In the genomic region with DNA sequence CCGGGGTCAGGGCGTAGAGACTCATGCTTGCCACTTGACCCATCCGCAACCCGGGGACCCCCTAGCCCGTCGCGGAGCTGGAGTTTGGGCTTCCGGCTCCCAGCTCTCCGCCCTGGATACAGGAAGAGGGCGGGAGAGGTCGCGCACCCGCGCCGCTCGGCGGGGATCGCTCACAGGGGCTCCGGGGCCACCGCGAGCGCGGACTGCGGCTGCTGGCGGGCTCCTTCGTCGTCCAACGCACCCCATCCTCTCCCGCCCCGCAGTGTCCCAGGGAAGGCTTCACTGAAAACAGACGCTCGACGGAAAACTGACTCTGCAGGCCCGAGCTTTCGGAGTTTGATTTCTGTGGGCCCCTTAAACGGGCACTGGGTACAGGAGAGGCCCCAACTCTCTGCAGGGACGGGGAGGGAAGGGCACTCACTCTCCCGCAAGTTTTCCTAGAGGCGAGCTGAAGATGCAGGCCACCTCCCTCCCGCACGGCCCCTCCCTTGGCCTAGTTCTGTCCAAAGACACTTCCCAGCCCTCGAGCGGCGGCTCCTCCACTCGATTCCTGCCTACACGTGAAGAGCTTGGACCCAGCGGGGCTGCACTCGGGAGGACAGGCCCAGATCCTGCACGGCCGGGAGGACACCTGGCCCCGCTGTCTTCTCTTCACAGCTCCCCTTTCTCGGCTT, we compare ENCODE assay signal across 13 cellular contexts. TPM values are rescaled to one million over a fixed set of nuclear protein-coding genes. Genes with fewer than 3 reads are reported as not detected.
DNase-seq lines count a peak whose midpoint lies in the region; ATAC-seq, FAIRE-seq and TF ChIP-seq lines count a peak whose summit lies in the region.
"Had no signal": no experiment of that assay in that cellular context is flagged by ENCODE, and none has a peak within 500 bp of the region (broad histone marks: within the 10 kb centered on the region; RNA-seq: fewer than 3 reads in every experiment).

No MANE protein-coding gene starts in this region.

- in situ Hi-C loops in G401 (cut with HindIII; ENCODE audit: low sequenced_read_pairs): no loop called here

- H3K9me3 ChIP-seq in iPS-20b (ENCODE audit: insufficient read depth, low read depth, low read length): no peaks in the 10 kb centered on the region

- peak; percentile 39 for ATAC-seq in activated CD8-positive, alpha-beta memory T cell treated with anti-CD3 and anti-CD28 coated beads, Interleukin-2, amount 10 ng/mL, durations not matched to agents 7 days and 5 days
- ATAC-seq in stimulated activated effector memory CD8-positive, alpha-beta T cell treated with anti-CD3 and anti-CD28 coated beads, Interleukin-12 subunit alpha, Interleukin-12 subunit beta, amount 100 ng/mL, for 72 hours: peak; percentile 3
- no peak for ATAC-seq in HG02884 (IDR thresholded peaks at IDR 0.05; ENCODE audit: unreplicated experiment)

- peaks cover 53% of the 10 kb centered on the region for H3K4me1 Mint-ChIP-seq in activated T-cell treated with anti-CD3 and anti-CD28 coated beads, Interleukin-2, amount 50 U/mL, for 24 hours (ENCODE audit: low read depth)
- H3K4me1 Mint-ChIP-seq in activated CD8-positive, alpha-beta memory T cell treated with anti-CD3 and anti-CD28 coated beads, Interleukin-2, amount 10 ng/mL, durations not matched to agents 7 days and 5 days: peaks cover 38% of the 10 kb centered on the region
- peaks cover 34% of the 10 kb centered on the region for H3K4me1 Mint-ChIP-seq in stimulated activated effector memory CD8-positive, alpha-beta T cell treated with anti-CD3 and anti-CD28 coated beads, Interleukin-12 subunit alpha, Interleukin-12 subunit beta, amount 100 ng/mL, for 72 hours

- FAIRE-seq in D721Med (lab: Jason Lieb, UNC): no peak

- H3K4me1 ChIP-seq in iPS-20b (ENCODE audit: insufficient read depth, low read length): peaks cover 37% of the 10 kb centered on the region

- DNase-seq in activated T-cell treated with anti-CD3 and anti-CD28 coated beads, Interleukin-2, amount 50 U/mL, for 24 hours: peak; percentile 42
- no peak for DNase-seq in activated T-cell treated with anti-CD3 and anti-CD28 coated beads, Interleukin-2, amount 50 U/mL, for 1 hour
- no peak for DNase-seq in activated CD8-positive, alpha-beta memory T cell treated with anti-CD3 and anti-CD28 coated beads, Interleukin-2, amount 10 ng/mL, durations not matched to agents 7 days and 5 days
- peak in 1 of 2 donors; percentile 51 for DNase-seq in stimulated activated effector memory CD8-positive, alpha-beta T cell treated with anti-CD3 and anti-CD28 coated beads, Interleukin-12 subunit alpha, Interleukin-12 subunit beta, amount 100 ng/mL, for 72 hours (ENCODE audit: low spot score in 2 of 2)
- DNase-seq in G401 (ENCODE audit: low spot score): no peak
- DNase-seq in D721Med (ENCODE audit: insufficient read length, low spot score): no peak
- DNase-seq: activated CD4-positive, alpha-beta T cell treated with anti-CD3 and anti-CD28 coated beads, Interleukin-2, amount 50 U/mL, for 1 hour; cerebellar nuclear complex; head of caudate nucleus; KBM-7; RPMI8226 had no signal

- peak overlapping the region; percentile 77 for H3K4me3 ChIP-seq in iPS-20b (ENCODE audit: low read length)

- H3K27me3 Mint-ChIP-seq in activated T-cell treated with anti-CD3 and anti-CD28 coated beads, Interleukin-2, amount 50 U/mL, for 24 hours: peaks cover 93% of the 10 kb centered on the region
- H3K27me3 Mint-ChIP-seq in activated CD8-positive, alpha-beta memory T cell treated with anti-CD3 and anti-CD28 coated beads, Interleukin-2, amount 10 ng/mL, durations not matched to agents 7 days and 5 days: peaks cover 89% of the 10 kb centered on the region

- no peak overlapping the region for H3K27ac ChIP-seq in iPS-20b (ENCODE audit: low read length)

- TF ChIP-seq CTCF in D721Med (IDR thresholded peaks at IDR 0.05; ENCODE audit: insufficient read depth, missing control alignments): no peak

- no peaks in the 10 kb centered on the region for H3K36me3 ChIP-seq in iPS-20b (ENCODE audit: insufficient read depth, low read depth, low read length)

- H3K27me3 ChIP-seq in iPS-20b (ENCODE audit: insufficient read depth, low read length): peaks cover 99% of the 10 kb centered on the region

- H3K27ac Mint-ChIP-seq in activated T-cell treated with anti-CD3 and anti-CD28 coated beads, Interleukin-2, amount 50 U/mL, for 24 hours: no peak overlapping the region
- H3K27ac Mint-ChIP-seq in activated CD8-positive, alpha-beta memory T cell treated with anti-CD3 and anti-CD28 coated beads, Interleukin-2, amount 10 ng/mL, durations not matched to agents 7 days and 5 days: no peak overlapping the region
- no peak overlapping the region for H3K27ac Mint-ChIP-seq in stimulated activated effector memory CD8-positive, alpha-beta T cell treated with anti-CD3 and anti-CD28 coated beads, Interleukin-12 subunit alpha, Interleukin-12 subunit beta, amount 100 ng/mL, for 72 hours

- H3K9ac ChIP-seq in iPS-20b (ENCODE audit: low read depth, low read length): peak overlapping the region; percentile 22; the same call in 1 of the 2 replicates

- no peaks in the 10 kb centered on the region for H3K36me3 Mint-ChIP-seq in activated T-cell treated with anti-CD3 and anti-CD28 coated beads, Interleukin-2, amount 50 U/mL, for 24 hours (ENCODE audit: low read depth)
- H3K36me3 Mint-ChIP-seq in activated CD8-positive, alpha-beta memory T cell treated with anti-CD3 and anti-CD28 coated beads, Interleukin-2, amount 10 ng/mL, durations not matched to agents 7 days and 5 days: peaks cover 19% of the 10 kb centered on the region
- peaks cover 7% of the 10 kb centered on the region for H3K36me3 Mint-ChIP-seq in stimulated activated effector memory CD8-positive, alpha-beta T cell treated with anti-CD3 and anti-CD28 coated beads, Interleukin-12 subunit alpha, Interleukin-12 subunit beta, amount 100 ng/mL, for 72 hours

- CTCF ChIA-PET in activated CD8-positive, alpha-beta memory T cell treated with anti-CD3 and anti-CD28 coated beads, Interleukin-2, amount 10 ng/mL, durations not matched to agents 7 days and 5 days (lab: Charles Lee): interaction anchor here (1.3 kb wide), 1 partner anchor 153 kb away, joined by 4 read pairs; no protein-coding TSS in a partner anchor

- H3K4me3 Mint-ChIP-seq in activated T-cell treated with anti-CD3 and anti-CD28 coated beads, Interleukin-2, amount 50 U/mL, for 24 hours: peak overlapping the region; percentile 65
- H3K4me3 Mint-ChIP-seq in activated CD8-positive, alpha-beta memory T cell treated with anti-CD3 and anti-CD28 coated beads, Interleukin-2, amount 10 ng/mL, durations not matched to agents 7 days and 5 days: peak overlapping the region; percentile 45
- H3K4me3 Mint-ChIP-seq in stimulated activated effector memory CD8-positive, alpha-beta T cell treated with anti-CD3 and anti-CD28 coated beads, Interleukin-12 subunit alpha, Interleukin-12 subunit beta, amount 100 ng/mL, for 72 hours: peak overlapping the region; percentile 63

- H3K9me3 Mint-ChIP-seq in activated T-cell treated with anti-CD3 and anti-CD28 coated beads, Interleukin-2, amount 50 U/mL, for 24 hours: no peaks in the 10 kb centered on the region
- H3K9me3 Mint-ChIP-seq in activated CD8-positive, alpha-beta memory T cell treated with anti-CD3 and anti-CD28 coated beads, Interleukin-2, amount 10 ng/mL, durations not matched to agents 7 days and 5 days (ENCODE audit: low read depth): no peaks in the 10 kb centered on the region
- H3K9me3 Mint-ChIP-seq in stimulated activated effector memory CD8-positive, alpha-beta T cell treated with anti-CD3 and anti-CD28 coated beads, Interleukin-12 subunit alpha, Interleukin-12 subunit beta, amount 100 ng/mL, for 72 hours: no peaks in the 10 kb centered on the region

RNA-seq across cellular contexts. Expression of a gene that starts 5.3 kb away (rescaled TPM):
- under 1 TPM; 0.18 to 0.94 TPM for total RNA-seq in activated CD8-positive, alpha-beta memory T cell treated with anti-CD3 and anti-CD28 coated beads, Interleukin-2, amount 10 ng/mL, durations not matched to agents 7 days and 5 days
- total RNA-seq in G401 (2014; rRNA removed; shearing (Covaris generic)): not detected in 2 replicates
